Comparison of ENCODE assay signal across 9 cellular contexts in the genomic region with DNA sequence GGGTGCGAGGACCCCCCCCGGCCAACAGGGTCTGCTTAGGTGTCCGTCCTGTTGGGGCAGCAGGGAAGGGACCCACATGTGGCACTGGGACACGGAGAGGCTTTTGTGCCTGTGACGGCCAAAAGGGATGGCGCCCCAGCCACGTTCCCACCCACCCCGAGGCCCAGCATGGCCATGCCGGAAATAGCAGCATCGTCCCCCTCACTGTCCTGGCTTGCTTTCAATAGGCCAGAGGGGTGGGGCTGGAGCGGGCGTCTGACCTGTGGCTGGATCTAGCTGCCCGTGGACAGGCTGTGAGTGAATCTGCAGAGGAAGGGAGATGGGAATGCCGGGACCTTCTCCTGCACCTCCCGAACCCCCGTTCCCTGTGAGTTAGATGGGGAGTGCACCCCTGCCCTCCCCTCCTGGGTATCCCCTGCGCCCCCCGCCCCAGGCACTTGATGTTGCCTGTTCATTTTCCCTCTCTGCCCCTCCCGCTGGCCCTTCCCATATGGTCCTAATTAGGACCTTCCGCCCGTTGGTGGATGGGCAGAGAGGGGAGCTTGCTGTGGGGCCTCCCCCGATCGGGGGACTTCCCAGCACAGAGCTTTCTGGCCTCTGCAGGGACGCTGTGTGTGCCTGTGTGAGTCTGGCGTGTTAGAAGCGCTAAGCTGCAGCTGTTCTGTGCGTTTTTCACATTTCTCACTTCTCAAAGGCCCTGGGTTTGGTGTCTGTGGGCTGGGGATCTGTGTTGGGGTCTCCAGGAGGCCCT.
A peak's percentile ranks its signal among the peaks of the same experiment; 100 is the strongest.
DNase-seq lines count a peak whose midpoint lies in the region; FAIRE-seq and TF ChIP-seq lines count a peak whose summit lies in the region.
"Had no signal": no experiment of that assay in that cellular context is flagged by ENCODE, and none has a peak within 500 bp of the region (broad histone marks: within the 10 kb centered on the region; RNA-seq: fewer than 3 reads in every experiment).

No MANE protein-coding gene starts in this region.

- DNase-seq in AG20443 (ENCODE audit: low spot score), result peak; percentile 70
- no peak for DNase-seq in HFF-Myc (ENCODE audit: extremely low read depth, low read depth)
- DNase-seq in astrocyte (ENCODE audit: low read depth), result peak; percentile 42
- DNase-seq in mesothelial cell of epicardium (ENCODE audit: low spot score in 2 of 2, unreplicated experiment in 2 of 2), result no peak
- DNase-seq in small intestine, result no peak
- DNase-seq in NAMALWA (ENCODE audit: low spot score), result no peak
- no peak for DNase-seq in NCI-H2171 (lab: John Stamatoyannopoulos, UW)
- no peak for DNase-seq in AML-193 (lab: John Stamatoyannopoulos, UW)

- peaks cover 76% of the 10 kb centered on the region for H4K20me1 ChIP-seq in astrocyte (ENCODE audit: insufficient read depth, low read length)

- H3K4me1 ChIP-seq in astrocyte (ENCODE audit: insufficient read depth, low read length) (peaks cover 74% of the 10 kb centered on the region), small intestine (ENCODE audit: control insufficient read depth in 2 of 2, insufficient read depth in 1 of 2, low read depth in 1 of 2, low read length in 1 of 2) (peaks cover 0 to 26% of the 10 kb centered on the region in 2 donors)

- H3K9me3 Mint-ChIP-seq in astrocyte (ENCODE audit: unreplicated experiment) (no peaks in the 10 kb centered on the region), mesothelial cell of epicardium (no peaks in the 10 kb centered on the region)

- no peak for FAIRE-seq in astrocyte (lab: Jason Lieb, UNC)
- no peak for FAIRE-seq in small intestine (lab: Jason Lieb, UNC)

- peaks cover 42% of the 10 kb centered on the region for H3K4me1 Mint-ChIP-seq in astrocyte (ENCODE audit: low read depth, unreplicated experiment)
- H3K4me1 Mint-ChIP-seq in mesothelial cell of epicardium, result peaks cover 71% of the 10 kb centered on the region

- H3K4me3 ChIP-seq in HFF-Myc (replicated peaks; ENCODE audit: low read depth, low read length) (peak overlapping the region; percentile 22; the same call in 1 of the 2 replicates), astrocyte (ENCODE audit: insufficient read depth, low read depth, low read length) (no peak overlapping the region), small intestine (ENCODE audit: low read depth in 1 of 2, low read length in 2 of 2) (no peak overlapping the region)

- H3K9ac ChIP-seq in astrocyte (ENCODE audit: low read length), result peak overlapping the region; percentile 54

- no peak overlapping the region for H2AFZ ChIP-seq in astrocyte (ENCODE audit: low read depth, low read length)

- H3K27me3 Mint-ChIP-seq in astrocyte (ENCODE audit: low read depth, unreplicated experiment) (no peaks in the 10 kb centered on the region), mesothelial cell of epicardium (ENCODE audit: low read depth) (no peaks in the 10 kb centered on the region)

- H3K27ac ChIP-seq in astrocyte (ENCODE audit: low read depth, low read length), result peak overlapping the region; percentile 35
- peak overlapping the region in 1 of 2 donors; percentile 8 for H3K27ac ChIP-seq in small intestine (ENCODE audit: low read depth in 1 of 2, low read length in 1 of 2)
- H3K27ac ChIP-seq: VCaP had no signal

- TF ChIP-seq CTCF in HFF-Myc (IDR thresholded peaks at IDR 0.05; ENCODE audit: low read depth, low read length, missing control alignments), result no peak
- no peak for TF ChIP-seq CTCF in astrocyte (IDR thresholded peaks at IDR 0.05; ENCODE audit: insufficient read depth, low read depth, low read length)
- no peak for TF ChIP-seq CTCF in mesothelial cell of epicardium (IDR thresholded peaks at IDR 0.05; ENCODE audit: unreplicated experiment)

- H3K27me3 ChIP-seq in astrocyte (ENCODE audit: insufficient read depth, low read length), result no peaks in the 10 kb centered on the region
- H3K27me3 ChIP-seq in small intestine (ENCODE audit: control insufficient read depth in 2 of 2, insufficient read depth in 2 of 2, low read length in 2 of 2), result no peaks in the 10 kb centered on the region

- H3K4me2 ChIP-seq in astrocyte (ENCODE audit: low read length), result peak overlapping the region; percentile 69

- H3K79me2 ChIP-seq in astrocyte (ENCODE audit: insufficient read depth, low read length), result peaks cover 95% of the 10 kb centered on the region

- H3K9me3 ChIP-seq in astrocyte (ENCODE audit: insufficient read depth, low read depth, low read length) (no peaks in the 10 kb centered on the region), small intestine (ENCODE audit: control insufficient read depth, low read depth) (no peaks in the 10 kb centered on the region)

- WGBS in small intestine, 3 donors, result 64 to 88% (median 82%) methylated on average over 25 to 27 of the region's 27 CpGs

- H3K4me3 Mint-ChIP-seq in astrocyte (ENCODE audit: unreplicated experiment) (no peak overlapping the region), mesothelial cell of epicardium (peak overlapping the region; percentile 34)

- H3K36me3 Mint-ChIP-seq in astrocyte (ENCODE audit: low read depth, unreplicated experiment) (peaks cover 2% of the 10 kb centered on the region), mesothelial cell of epicardium (no peaks in the 10 kb centered on the region)

- H3K36me3 ChIP-seq in astrocyte (ENCODE audit: insufficient read depth, low read length), result no peaks in the 10 kb centered on the region
- H3K36me3 ChIP-seq in small intestine (ENCODE audit: control insufficient read depth in 2 of 2, insufficient read depth in 2 of 2, low read length in 2 of 2), result no peaks in the 10 kb centered on the region

- H3K27ac Mint-ChIP-seq in astrocyte (ENCODE audit: unreplicated experiment) (no peak overlapping the region), mesothelial cell of epicardium (peak overlapping the region; percentile 91)

Comparison
In these comparisons a context has a peak if more than half of its experiments do, and no peak if none do; other contexts are left out.
1. DNase-seq: peak in AG20443 (single experiment) and astrocyte (single experiment); none in HFF-Myc (single experiment), mesothelial cell of epicardium (0 of 2), small intestine (single experiment), NAMALWA (single experiment), NCI-H2171 (single experiment) and AML-193 (0 of 2).